Comparison of ENCODE assay signal across 13 cellular contexts in the genomic region with DNA sequence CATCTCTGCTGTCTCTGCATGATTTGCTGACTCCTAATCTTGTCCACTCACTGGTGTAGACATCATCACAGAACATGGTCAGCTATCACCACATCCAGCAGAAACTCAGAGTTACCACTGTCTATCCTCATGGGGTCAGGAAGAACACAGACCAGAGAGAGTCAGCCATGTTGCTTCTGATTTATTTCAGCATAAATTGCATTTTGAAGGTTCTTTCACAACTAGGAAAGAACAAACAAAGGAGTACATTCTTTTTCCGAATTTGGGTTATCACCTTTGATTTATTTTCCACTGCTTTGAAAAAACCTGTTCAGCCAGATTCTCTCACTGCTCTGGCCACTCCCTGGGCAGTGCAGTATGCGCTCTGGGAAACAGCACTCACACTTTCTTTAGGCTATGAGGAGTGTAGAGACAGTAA.
A peak's percentile ranks its signal among the peaks of the same experiment; 100 is the strongest.
DNase-seq lines count a peak whose midpoint lies in the region; ATAC-seq and TF ChIP-seq lines count a peak whose summit lies in the region.
"Had no signal": no experiment of that assay in that cellular context is flagged by ENCODE, and none has a peak within 500 bp of the region (broad histone marks: within the 10 kb centered on the region; RNA-seq: fewer than 3 reads in every experiment).

No MANE protein-coding gene starts in this region.

- peaks cover 56% of the 10 kb centered on the region for H3K36me3 Mint-ChIP-seq in activated T-cell treated with anti-CD3 and anti-CD28 coated beads, Interleukin-2, amount 50 U/mL, for 24 hours (ENCODE audit: low read depth)
- peaks cover 31% of the 10 kb centered on the region for H3K36me3 Mint-ChIP-seq in activated T-cell treated with anti-CD3 and anti-CD28 coated beads, Interleukin-2, amount 50 U/mL, for 4 hours (ENCODE audit: insufficient read depth)
- H3K36me3 Mint-ChIP-seq in mesothelial cell of epicardium, result peaks cover 10% of the 10 kb centered on the region
- H3K36me3 Mint-ChIP-seq: natural killer cell had no signal

- no peak for TF ChIP-seq CTCF in body of pancreas (IDR thresholded peaks at IDR 0.05)
- TF ChIP-seq CTCF in mesothelial cell of epicardium (IDR thresholded peaks at IDR 0.05; ENCODE audit: unreplicated experiment), result no peak
- TF ChIP-seq CTCF in upper lobe of right lung (IDR thresholded peaks at IDR 0.05), result no peak

- H3K27me3 Mint-ChIP-seq in activated T-cell treated with anti-CD3 and anti-CD28 coated beads, Interleukin-2, amount 50 U/mL, for 24 hours, result no peaks in the 10 kb centered on the region
- H3K27me3 Mint-ChIP-seq in activated T-cell treated with anti-CD3 and anti-CD28 coated beads, Interleukin-2, amount 50 U/mL, for 4 hours (ENCODE audit: low read depth), result no peaks in the 10 kb centered on the region
- H3K27me3 Mint-ChIP-seq in mesothelial cell of epicardium (ENCODE audit: low read depth), result no peaks in the 10 kb centered on the region

- H3K9me3 Mint-ChIP-seq in activated T-cell treated with anti-CD3 and anti-CD28 coated beads, Interleukin-2, amount 50 U/mL, for 24 hours, result no peaks in the 10 kb centered on the region
- no peaks in the 10 kb centered on the region for H3K9me3 Mint-ChIP-seq in activated T-cell treated with anti-CD3 and anti-CD28 coated beads, Interleukin-2, amount 50 U/mL, for 4 hours
- H3K9me3 Mint-ChIP-seq in mesothelial cell of epicardium, result no peaks in the 10 kb centered on the region
- H3K9me3 Mint-ChIP-seq: immature natural killer cell, natural killer cell had no signal

- no peak overlapping the region for H3K4me3 Mint-ChIP-seq in activated T-cell treated with anti-CD3 and anti-CD28 coated beads, Interleukin-2, amount 50 U/mL, for 24 hours
- no peak overlapping the region for H3K4me3 Mint-ChIP-seq in activated T-cell treated with anti-CD3 and anti-CD28 coated beads, Interleukin-2, amount 50 U/mL, for 4 hours
- H3K4me3 Mint-ChIP-seq in mesothelial cell of epicardium, result peak overlapping the region; percentile 2
- H3K4me3 Mint-ChIP-seq: immature natural killer cell, natural killer cell had no signal

- peak in 1 of 3 donors; percentile 37 for TF ChIP-seq POLR2A in body of pancreas (IDR thresholded peaks at IDR 0.05)

- H3K4me3 ChIP-seq in body of pancreas (no peak overlapping the region), upper lobe of right lung (no peak overlapping the region)
- H3K4me3 ChIP-seq: ascending aorta had no signal

- no peaks in the 10 kb centered on the region for H3K27me3 ChIP-seq in body of pancreas
- H3K27me3 ChIP-seq in upper lobe of right lung, result no peaks in the 10 kb centered on the region
- H3K27me3 ChIP-seq: ascending aorta had no signal

- no peak for DNase-seq in activated T-cell treated with anti-CD3 and anti-CD28 coated beads, Interleukin-2, amount 50 U/mL, for 24 hours
- DNase-seq in activated T-cell treated with anti-CD3 and anti-CD28 coated beads, Interleukin-2, amount 50 U/mL, for 4 hours, result no peak
- peak in 3 of 4 donors; percentile 49 to 56 (median 51) for DNase-seq in body of pancreas
- no peak for DNase-seq in mesothelial cell of epicardium (ENCODE audit: low spot score in 2 of 2, unreplicated experiment in 2 of 2)
- DNase-seq in upper lobe of right lung, result no peak
- DNase-seq in head of caudate nucleus, result no peak
- no peak for DNase-seq in NCI-H2029 (lab: John Stamatoyannopoulos, UW)
- DNase-seq: foreskin fibroblast, immature natural killer cell, natural killer cell had no signal

- peaks cover 88% of the 10 kb centered on the region for H3K4me1 Mint-ChIP-seq in activated T-cell treated with anti-CD3 and anti-CD28 coated beads, Interleukin-2, amount 50 U/mL, for 24 hours (ENCODE audit: low read depth)
- H3K4me1 Mint-ChIP-seq in activated T-cell treated with anti-CD3 and anti-CD28 coated beads, Interleukin-2, amount 50 U/mL, for 4 hours (ENCODE audit: low read depth), result peaks cover 70% of the 10 kb centered on the region
- H3K4me1 Mint-ChIP-seq in mesothelial cell of epicardium, result peaks cover 73% of the 10 kb centered on the region

- intact Hi-C loops in body of pancreas (cut with DNase I) (no loop called here), upper lobe of right lung (cut with DNase I) (no loop called here), head of caudate nucleus (cut with DNase I) (no loop called here)

- H3K4me1 ChIP-seq in body of pancreas (peaks cover 45% of the 10 kb centered on the region), upper lobe of right lung (peaks cover 25% of the 10 kb centered on the region)

- ATAC-seq in activated T-cell treated with anti-CD3 and anti-CD28 coated beads, Interleukin-2, amount 50 U/mL, for 4 hours, result no peak
- ATAC-seq in body of pancreas (peak; percentile 84), upper lobe of right lung (peak; percentile 83), GM18907 (IDR thresholded peaks at IDR 0.05; ENCODE audit: unreplicated experiment) (no peak)
- ATAC-seq: activated CD4-positive, CD25-positive, alpha-beta regulatory T cell treated with anti-CD3 and anti-CD28 coated beads, Interleukin-2, amount 50 U/mL, for 24 hours; natural killer cell had no signal

- H3K27ac Mint-ChIP-seq in activated T-cell treated with anti-CD3 and anti-CD28 coated beads, Interleukin-2, amount 50 U/mL, for 24 hours, result peak overlapping the region; percentile 48
- peak overlapping the region; percentile 97 for H3K27ac Mint-ChIP-seq in mesothelial cell of epicardium
- H3K27ac Mint-ChIP-seq: natural killer cell had no signal

- no peaks in the 10 kb centered on the region for H3K9me3 ChIP-seq in body of pancreas
- H3K9me3 ChIP-seq in upper lobe of right lung, result no peaks in the 10 kb centered on the region
- H3K9me3 ChIP-seq: ascending aorta had no signal

- H3K36me3 ChIP-seq in body of pancreas (replicated peaks in 1 of 2; ENCODE audit: insufficient read depth in 1 of 2, low read depth in 2 of 2), result no peaks in the 10 kb centered on the region
- peaks cover 8% of the 10 kb centered on the region for H3K36me3 ChIP-seq in upper lobe of right lung

- H3K27ac ChIP-seq in body of pancreas, result peak overlapping the region; percentile 53 to 78 (median 76)
- peak overlapping the region; percentile 52 for H3K27ac ChIP-seq in upper lobe of right lung
- H3K27ac ChIP-seq: ascending aorta had no signal

- 15 to 22% methylated on average over 2 of the region's 2 CpGs for WGBS in body of pancreas, 2 donors

Comparison
In these comparisons a context has a peak if more than half of its experiments do, and no peak if none do; other contexts are left out.
1. DNase-seq: peak in body of pancreas (3 of 4); none in activated T-cell treated with anti-CD3 and anti-CD28 coated beads, Interleukin-2, amount 50 U/mL, for 24 hours (single experiment), activated T-cell treated with anti-CD3 and anti-CD28 coated beads, Interleukin-2, amount 50 U/mL, for 4 hours (single experiment), mesothelial cell of epicardium (0 of 2), upper lobe of right lung (single experiment), head of caudate nucleus (0 of 42) and NCI-H2029 (single experiment).
2. ATAC-seq: peak in body of pancreas (single experiment) and upper lobe of right lung (single experiment); none in activated T-cell treated with anti-CD3 and anti-CD28 coated beads, Interleukin-2, amount 50 U/mL, for 4 hours (0 of 2) and GM18907 (single experiment).